22 cellular contexts compared by ENCODE assay signal in genomic region chr5:14337603-14338002, GRCh38.
"Had no signal": no experiment of that assay in that cellular context is flagged by ENCODE, and none has a peak within 500 bp of the region (broad histone marks: within the 10 kb centered on the region; RNA-seq: fewer than 3 reads in every experiment).

No MANE protein-coding gene starts in this region.

- H3K27me3 ChIP-seq: dorsolateral prefrontal cortex, foreskin keratinocyte, left lung, sigmoid colon, spleen, transverse colon, uterus had no signal

- H3K79me2 ChIP-seq: parathyroid adenoma had no signal

- H3K27me3 Mint-ChIP-seq: activated naive CD8-positive, alpha-beta T cell treated with anti-CD3 and anti-CD28 coated beads, Interleukin-2, amount 50 U/mL, for 24 hours had no signal

- H3K9me3 Mint-ChIP-seq: activated naive CD4-positive, alpha-beta T cell treated with anti-CD3 and anti-CD28 coated beads, Interleukin-2, amount 10 ng/mL, durations not matched to agents 7 days and 5 days; activated naive CD8-positive, alpha-beta T cell treated with anti-CD3 and anti-CD28 coated beads, Interleukin-2, amount 50 U/mL, for 24 hours; naive thymus-derived CD4-positive, alpha-beta T cell had no signal

- H3K27ac ChIP-seq: epithelial cell of prostate, foreskin keratinocyte, left lung, parathyroid adenoma, spleen, transverse colon had no signal

- DNase-seq: activated CD4-positive, alpha-beta T cell treated with anti-CD3 and anti-CD28 coated beads, Interleukin-2, amount 50 U/mL, for 1 hour; activated CD8-positive, alpha-beta memory T cell treated with anti-CD3 and anti-CD28 coated beads, Interleukin-2, amount 50 U/mL, for 4 hours; activated effector memory CD4-positive, alpha-beta T cell treated with Interleukin-2 at 50 U/mL for 16 hours; activated naive CD4-positive, alpha-beta T cell treated with anti-CD3 and anti-CD28 coated beads, Interleukin-2, amount 10 ng/mL, durations not matched to agents 7 days and 5 days; activated naive CD8-positive, alpha-beta T cell treated with anti-CD3 and anti-CD28 coated beads, Interleukin-2, amount 50 U/mL, for 24 hours; activated T-cell treated with anti-CD3 and anti-CD28 coated beads, Interleukin-2, amount 50 U/mL, for 48 hours; anterior cingulate cortex; cerebellar nuclear complex; dorsolateral prefrontal cortex; foreskin keratinocyte; kidney; left lung; naive thymus-derived CD4-positive, alpha-beta T cell; sigmoid colon; spleen; stimulated activated naive CD4-positive, alpha-beta T cell treated with Interleukin-2 at 50 U/mL for 16 hours; T-helper 1 cell; transverse colon; uterus had no signal

- H3K4me1 ChIP-seq: foreskin keratinocyte, parathyroid adenoma had no signal

- H2AFZ ChIP-seq: parathyroid adenoma had no signal

- H3K36me3 ChIP-seq: uterus had no signal

- ATAC-seq: activated CD4-positive, CD25-positive, alpha-beta regulatory T cell treated with anti-CD3 and anti-CD28 coated beads, Interleukin-2, amount 50 U/mL, for 24 hours; activated naive CD8-positive, alpha-beta T cell treated with anti-CD3 and anti-CD28 coated beads, Interleukin-2, amount 50 U/mL, for 24 hours; foreskin keratinocyte; left lung; naive thymus-derived CD4-positive, alpha-beta T cell had no signal

- H3K27ac Mint-ChIP-seq: activated naive CD4-positive, alpha-beta T cell treated with anti-CD3 and anti-CD28 coated beads, Interleukin-2, amount 10 ng/mL, durations not matched to agents 7 days and 5 days; activated naive CD8-positive, alpha-beta T cell treated with anti-CD3 and anti-CD28 coated beads, Interleukin-2, amount 50 U/mL, for 24 hours; naive thymus-derived CD4-positive, alpha-beta T cell had no signal

- H3K4me3 Mint-ChIP-seq: activated naive CD4-positive, alpha-beta T cell treated with anti-CD3 and anti-CD28 coated beads, Interleukin-2, amount 10 ng/mL, durations not matched to agents 7 days and 5 days; activated naive CD8-positive, alpha-beta T cell treated with anti-CD3 and anti-CD28 coated beads, Interleukin-2, amount 50 U/mL, for 24 hours; naive thymus-derived CD4-positive, alpha-beta T cell had no signal

- H3K9me3 ChIP-seq: left lung, sigmoid colon, spleen, transverse colon, uterus had no signal

- H3K4me3 ChIP-seq: dorsolateral prefrontal cortex, left lung, sigmoid colon, spleen, transverse colon, uterus had no signal

- H3K36me3 Mint-ChIP-seq: activated naive CD4-positive, alpha-beta T cell treated with anti-CD3 and anti-CD28 coated beads, Interleukin-2, amount 10 ng/mL, durations not matched to agents 7 days and 5 days; naive thymus-derived CD4-positive, alpha-beta T cell had no signal

- H3K9ac ChIP-seq: parathyroid adenoma had no signal
